ENCODE assay signal across 20 cellular contexts in the genomic region with DNA sequence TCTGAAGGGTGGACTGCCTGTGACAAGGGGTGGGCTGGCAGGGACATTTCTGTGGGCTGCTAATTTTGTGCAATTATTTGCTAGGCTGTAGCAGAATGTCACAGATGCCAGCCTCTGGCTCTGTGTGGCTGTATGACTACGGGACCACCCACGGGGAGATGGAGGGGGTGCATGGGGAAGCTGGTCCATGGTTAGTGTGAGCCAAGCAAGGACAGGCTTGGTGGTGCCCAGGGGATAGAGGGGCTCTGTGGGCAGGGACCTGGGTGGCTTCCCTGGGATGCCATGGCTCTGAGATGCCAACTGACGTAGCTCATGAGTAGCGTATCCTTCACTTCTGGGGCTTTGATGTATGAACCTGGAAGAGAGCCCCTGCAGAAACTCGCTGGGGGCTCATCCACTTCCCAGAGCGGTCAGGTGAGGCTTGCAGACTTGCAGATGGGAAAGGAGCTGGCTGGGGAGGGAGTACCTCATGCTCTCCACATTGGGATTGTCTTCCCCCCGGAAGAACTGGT.
DNase-seq lines count a peak whose midpoint lies in the region; ATAC-seq, FAIRE-seq and TF ChIP-seq lines count a peak whose summit lies in the region.
"Had no signal": no experiment of that assay in that cellular context is flagged by ENCODE, and none has a peak within 500 bp of the region (broad histone marks: within the 10 kb centered on the region; RNA-seq: fewer than 3 reads in every experiment).

No MANE protein-coding gene starts in this region.

- FAIRE-seq in GM12892 (lab: Jason Lieb, UNC), result no peak

- peak; percentile 5 for DNase-seq in GM12892 (ENCODE audit: insufficient read length)
- peak; percentile 5 for DNase-seq in WERI-Rb-1
- peak; percentile 30 for DNase-seq in mesenteric fat pad (ENCODE audit: low spot score)
- no peak for DNase-seq in NOMO-1 treated with DMSO at 0.1 percent for 48 hours (lab: John Stamatoyannopoulos, UW; ENCODE audit: unreplicated experiment)
- DNase-seq: activated CD4-positive, alpha-beta T cell treated with anti-CD3 and anti-CD28 coated beads for 36 hours; activated naive CD8-positive, alpha-beta T cell treated with anti-CD3 and anti-CD28 coated beads, Interleukin-2, amount 10 ng/mL, durations not matched to agents 7 days and 5 days; Calu3; Karpas-422; NCI-H1092; NCI-H2029 treated with DMSO at 0.1 percent for 48 hours; NCI-H510A; RPMI8226; stimulated activated CD4-positive, alpha-beta T cell treated with anti-CD3 and anti-CD28 coated beads, Interleukin-15, amount 100 ng/mL, for 24 hours; substantia nigra had no signal

- H3K9ac ChIP-seq in BLaER1 treated with 17β-estradiol and CSF1 and Interleukin-3, amounts not matched to agents 10 nM and 100 nM, result no peak overlapping the region

- no peak overlapping the region for H3K4me3 ChIP-seq in BLaER1 treated with 17β-estradiol and CSF1 and Interleukin-3, amounts not matched to agents 10 nM and 100 nM
- H3K4me3 ChIP-seq in WERI-Rb-1 (ENCODE audit: low read depth, low read length), result no peak overlapping the region
- H3K4me3 ChIP-seq: mucosa of descending colon, right atrium auricular region had no signal

- no peaks in the 10 kb centered on the region for H3K9me3 ChIP-seq in BLaER1 treated with 17β-estradiol and CSF1 and Interleukin-3, amounts not matched to agents 10 nM and 100 nM (replicated peaks in 1 of 11)
- H3K9me3 ChIP-seq in WERI-Rb-1 (ENCODE audit: severe bottlenecking), result no peaks in the 10 kb centered on the region
- H3K9me3 ChIP-seq: mucosa of descending colon, right atrium auricular region had no signal

- no peak overlapping the region for H3K27ac ChIP-seq in BLaER1 treated with 17β-estradiol and CSF1 and Interleukin-3, amounts not matched to agents 10 nM and 100 nM
- H3K27ac ChIP-seq in WERI-Rb-1, result no peak overlapping the region
- H3K27ac ChIP-seq: right atrium auricular region had no signal

- TF ChIP-seq CTCF in WERI-Rb-1 (IDR thresholded peaks at IDR 0.05; ENCODE audit: low read depth, low read length), result no peak

- peak overlapping the region in 8 of 11 experiments; percentile 87 to 99 (median 96); a peak in 10 of 22 replicates for H3K4me2 ChIP-seq in BLaER1 treated with 17β-estradiol and CSF1 and Interleukin-3, amounts not matched to agents 10 nM and 100 nM

- ATAC-seq in HG03565 (IDR thresholded peaks at IDR 0.05; ENCODE audit: unreplicated experiment) (no peak), HG03280 (IDR thresholded peaks at IDR 0.05; ENCODE audit: unreplicated experiment) (no peak), GM21515 (IDR thresholded peaks at IDR 0.05; ENCODE audit: unreplicated experiment) (no peak)
- ATAC-seq: activated CD4-positive, alpha-beta T cell treated with anti-CD3 and anti-CD28 coated beads for 36 hours; mucosa of descending colon had no signal

- peaks cover 7 to 58% (median 39%) of the 10 kb centered on the region in 11 experiments; a peak in 19 of 22 replicates for H4K20me1 ChIP-seq in BLaER1 treated with 17β-estradiol and CSF1 and Interleukin-3, amounts not matched to agents 10 nM and 100 nM

- TF ChIP-seq POLR2A in GM12892 (IDR thresholded peaks at IDR 0.05; ENCODE audit: low read depth, low read length), result no peak

- peaks cover 14 to 48% (median 25%) of the 10 kb centered on the region in 11 experiments; a peak in 21 of 22 replicates for H3K27me3 ChIP-seq in BLaER1 treated with 17β-estradiol and CSF1 and Interleukin-3, amounts not matched to agents 10 nM and 100 nM
- H3K27me3 ChIP-seq in WERI-Rb-1 (ENCODE audit: insufficient read depth, low read depth, severe bottlenecking), result no peaks in the 10 kb centered on the region
- H3K27me3 ChIP-seq: right atrium auricular region had no signal

- peaks cover 28 to 98% (median 87%) of the 10 kb centered on the region in 10 experiments for H3K4me1 ChIP-seq in BLaER1 treated with 17β-estradiol and CSF1 and Interleukin-3, amounts not matched to agents 10 nM and 100 nM

- H3K36me3 ChIP-seq in BLaER1 treated with 17β-estradiol and CSF1 and Interleukin-3, amounts not matched to agents 10 nM and 100 nM, result peaks cover 0 to 26% (median 0%) of the 10 kb centered on the region in 11 experiments; a peak in 5 of 22 replicates
- peaks cover 94% of the 10 kb centered on the region for H3K36me3 ChIP-seq in WERI-Rb-1
